ENCODE assay signal across 8 cellular contexts in genomic region chrX:41922125-41922521, GRCh38. TPM values are rescaled to one million over a fixed set of nuclear protein-coding genes. Genes with fewer than 3 reads are reported as not detected.
A peak's percentile ranks its signal among the peaks of the same experiment; 100 is the strongest.
DNase-seq lines count a peak whose midpoint lies in the region; ATAC-seq lines count a peak whose summit lies in the region.

No MANE protein-coding gene starts in this region.

- H3K27ac ChIP-seq in ectodermal cell (ENCODE audit: insufficient read depth, low read depth, low read length, poor library complexity, severe bottlenecking): no peak overlapping the region

- DNase-seq in CD1c-positive myeloid dendritic cell (ENCODE audit: extremely low spot score): peak; percentile 10
- peak in 1 of 3 donors; percentile 12 for DNase-seq in T-helper 17 cell
- peak in 3 of 10 donors; percentile 7 to 17 (median 8) for DNase-seq in naive thymus-derived CD8-positive, alpha-beta T cell
- no peak for DNase-seq in NCI-H2081 treated with DMSO at 0.1 percent for 48 hours (lab: John Stamatoyannopoulos, UW)
- DNase-seq in effector CD8-positive, alpha-beta T cell (lab: John Stamatoyannopoulos, UW): no peak

- H3K9me3 Mint-ChIP-seq in naive thymus-derived CD8-positive, alpha-beta T cell: peaks cover 0 to 3% (median 0%) of the 10 kb centered on the region in 9 donors

- no peaks in the 10 kb centered on the region for H3K36me3 ChIP-seq in ectodermal cell (ENCODE audit: control insufficient read depth, insufficient read depth, low read length)

- peak overlapping the region; percentile 70 for H3K4me3 ChIP-seq in ectodermal cell (ENCODE audit: insufficient read depth, low read depth, low read length)

- H3K27ac Mint-ChIP-seq in T-helper 17 cell: peak overlapping the region; percentile 93
- peak overlapping the region; percentile 66 to 96 (median 92) for H3K27ac Mint-ChIP-seq in naive thymus-derived CD8-positive, alpha-beta T cell

- no peaks in the 10 kb centered on the region for H3K4me1 ChIP-seq in ectodermal cell (ENCODE audit: control insufficient read depth, insufficient read depth, low read length)

- H3K36me3 Mint-ChIP-seq in T-helper 17 cell (ENCODE audit: low read depth): peaks cover 3% of the 10 kb centered on the region
- H3K36me3 Mint-ChIP-seq in naive thymus-derived CD8-positive, alpha-beta T cell: no peaks in the 10 kb centered on the region

- no peaks in the 10 kb centered on the region for H3K9me3 ChIP-seq in T-helper 17 cell (ENCODE audit: control insufficient read depth, low read length, poor library complexity, severe bottlenecking)
- H3K9me3 ChIP-seq in ectodermal cell (ENCODE audit: control insufficient read depth, low read length): no peaks in the 10 kb centered on the region

- H3K27me3 Mint-ChIP-seq in T-helper 17 cell: no peaks in the 10 kb centered on the region
- no peaks in the 10 kb centered on the region for H3K27me3 Mint-ChIP-seq in naive thymus-derived CD8-positive, alpha-beta T cell

- POLR2A ChIA-PET in naive thymus-derived CD8-positive, alpha-beta T cell (lab: Charles Lee): interaction anchor here (0.6 to 2.4 kb wide), 8 partner anchors 15 to 1023 kb away, joined by 3 to 7 read pairs (median 3); no protein-coding TSS in a partner anchor

- no peaks in the 10 kb centered on the region for H3K27me3 ChIP-seq in ectodermal cell (ENCODE audit: control insufficient read depth, insufficient read depth, low read length, poor library complexity, severe bottlenecking)

- peaks cover 18% of the 10 kb centered on the region for H3K4me1 Mint-ChIP-seq in T-helper 17 cell
- peaks cover 8 to 50% (median 35%) of the 10 kb centered on the region in 4 donors for H3K4me1 Mint-ChIP-seq in naive thymus-derived CD8-positive, alpha-beta T cell

- ATAC-seq in HG02973 (IDR thresholded peaks at IDR 0.05; ENCODE audit: unreplicated experiment) (peak; percentile 26), T-helper 17 cell (no peak), HG02610 (IDR thresholded peaks at IDR 0.05; ENCODE audit: unreplicated experiment) (no peak)
- ATAC-seq in naive thymus-derived CD8-positive, alpha-beta T cell: peak in 1 of 2 donors; percentile 13

- 0 to 2% methylated on average over 12 of the region's 12 CpGs for WGBS in ectodermal cell, 2 experiments

- H3K4me3 Mint-ChIP-seq in T-helper 17 cell: peak overlapping the region; percentile 95
- H3K4me3 Mint-ChIP-seq in naive thymus-derived CD8-positive, alpha-beta T cell: peak overlapping the region; percentile 88 to 98 (median 95)

RNA-seq across cellular contexts. Expression of gene CASK, which starts 1.2 kb away (rescaled TPM):
- total RNA-seq in T-helper 17 cell: 100 to 1,000 TPM in 1 of 2 donors, 10 to 100 TPM in 1; 99.9 to 107 TPM
- polyA plus RNA-seq in ectodermal cell (2013, experiment 1 of 4): 53.9 TPM
- 50.6 TPM for polyA plus RNA-seq in ectodermal cell (2013, experiment 2 of 4)
- 38.2 TPM for polyA plus RNA-seq in ectodermal cell (2013, experiment 3 of 4)
- 44.7 TPM for polyA plus RNA-seq in ectodermal cell (2013, experiment 4 of 4)
- total RNA-seq in naive thymus-derived CD8-positive, alpha-beta T cell: 10 to 100 TPM; 90.3 to 90.4 TPM
- polyA plus RNA-seq in naive thymus-derived CD8-positive, alpha-beta T cell: 10 to 100 TPM in 2 of 3 donors, 1 to 10 TPM in 1; 4.6 to 16.1 (median 11.4) TPM
